In genomic region chr9:93813221-93813620, GRCh38 we compare ENCODE assay signal across 19 cellular contexts.
"Had no signal": no experiment of that assay in that cellular context is flagged by ENCODE, and none has a peak within 500 bp of the region (broad histone marks: within the 10 kb centered on the region; RNA-seq: fewer than 3 reads in every experiment).

No MANE protein-coding gene starts in this region.

- DNase-seq: activated B cell treated with CpG ODN at 0.5 μM for 24 hours; activated CD4-positive, alpha-beta memory T cell treated with anti-CD3 and anti-CD28 coated beads for 36 hours; activated CD4-positive, alpha-beta T cell treated with anti-CD3 and anti-CD28 coated beads for 36 hours; activated gamma-delta T cell treated with Interleukin-2 at 50 U/mL for 16 hours; activated T-cell treated with anti-CD3 and anti-CD28 coated beads for 4 hours; anterior cingulate cortex; body of pancreas; cortex of kidney; endodermal cell; heart left ventricle; islet precursor cell; left cardiac atrium; midbrain; pancreas; psoas muscle; stimulated activated CD4-positive, alpha-beta T cell treated with anti-CD3 and anti-CD28 coated beads, Interleukin-4, amount 100 ng/mL, for 1 hour; stimulated activated naive CD4-positive, alpha-beta T cell treated with Interleukin-2 at 50 U/mL for 16 hours had no signal

- H3K4me1 Mint-ChIP-seq: activated B cell treated with CpG ODN at 0.5 μM for 24 hours; activated CD4-positive, alpha-beta T cell treated with anti-CD3 and anti-CD28 coated beads for 36 hours; activated naive CD4-positive, alpha-beta T cell treated with anti-CD3 and anti-CD28 coated beads, Interleukin-2, amount 50 U/mL, for 24 hours; natural killer cell had no signal

- H3K4me3 Mint-ChIP-seq: activated B cell treated with CpG ODN at 0.5 μM for 24 hours; activated CD4-positive, alpha-beta memory T cell treated with anti-CD3 and anti-CD28 coated beads for 36 hours; activated CD4-positive, alpha-beta T cell treated with anti-CD3 and anti-CD28 coated beads for 36 hours; activated naive CD4-positive, alpha-beta T cell treated with anti-CD3 and anti-CD28 coated beads, Interleukin-2, amount 50 U/mL, for 24 hours; endodermal cell; natural killer cell had no signal

- H3K27ac Mint-ChIP-seq: activated B cell treated with CpG ODN at 0.5 μM for 24 hours; activated CD4-positive, alpha-beta memory T cell treated with anti-CD3 and anti-CD28 coated beads for 36 hours; activated CD4-positive, alpha-beta T cell treated with anti-CD3 and anti-CD28 coated beads for 36 hours; activated naive CD4-positive, alpha-beta T cell treated with anti-CD3 and anti-CD28 coated beads, Interleukin-2, amount 50 U/mL, for 24 hours; endodermal cell; natural killer cell had no signal

- H3K9me3 Mint-ChIP-seq: activated B cell treated with CpG ODN at 0.5 μM for 24 hours; activated CD4-positive, alpha-beta memory T cell treated with anti-CD3 and anti-CD28 coated beads for 36 hours; activated naive CD4-positive, alpha-beta T cell treated with anti-CD3 and anti-CD28 coated beads, Interleukin-2, amount 50 U/mL, for 24 hours; endodermal cell; natural killer cell had no signal

- H3K36me3 Mint-ChIP-seq: activated CD4-positive, alpha-beta memory T cell treated with anti-CD3 and anti-CD28 coated beads for 36 hours; activated naive CD4-positive, alpha-beta T cell treated with anti-CD3 and anti-CD28 coated beads, Interleukin-2, amount 50 U/mL, for 24 hours; natural killer cell had no signal
